ENCODE assay signal across 11 cellular contexts in genomic region chr20:2914160-2914559, GRCh38. TPM values are rescaled to one million over a fixed set of nuclear protein-coding genes. Genes with fewer than 3 reads are reported as not detected.
DNase-seq lines count a peak whose midpoint lies in the region; ATAC-seq and TF ChIP-seq lines count a peak whose summit lies in the region.
"Had no signal": no experiment of that assay in that cellular context is flagged by ENCODE, and none has a peak within 500 bp of the region (broad histone marks: within the 10 kb centered on the region; RNA-seq: fewer than 3 reads in every experiment).

No MANE protein-coding gene starts in this region.

- peaks cover 16% of the 10 kb centered on the region for H3K4me1 Mint-ChIP-seq in T-helper 17 cell

- TF ChIP-seq CTCF in DND-41 (IDR thresholded peaks at IDR 0.05; ENCODE audit: borderline replicate concordance, extremely low read depth, low read length, poor library complexity, severe bottlenecking) = peak; percentile 45
- TF ChIP-seq CTCF in KMS-11 (conservative IDR thresholded peaks at IDR 0.05; ENCODE audit: low read depth, low read length) = 0 out of 2 replicates have a peak, but pooled peaks have one; percentile 17
- peak in 1 of 6 experiments; percentile 18 for TF ChIP-seq CTCF in thyroid gland (IDR thresholded peaks at IDR 0.05)

- H3K27ac Mint-ChIP-seq in T-helper 17 cell = peak overlapping the region; percentile 29
- H3K27ac Mint-ChIP-seq: activated T-helper 1 cell treated with anti-CD3 and anti-CD28 coated beads, Interleukin-12 subunit alpha, Interleukin-12 subunit beta, Interleukin-2, Interleukin-4 antibody, amounts not matched to agents 30 ng/mL and 10 ng/mL and 1 ng/mL, durations not matched to agents 14 hours and 24 hours and 36 hours had no signal

- H3K27ac ChIP-seq in DND-41 (ENCODE audit: low read length) (no peak overlapping the region), KMS-11 (no peak overlapping the region), thyroid gland (no peak overlapping the region)
- H3K27ac ChIP-seq: epithelial cell of prostate had no signal

- ATAC-seq in DND-41 (ENCODE audit: insufficient read depth, low read depth) = peak; percentile 44; the same call in 1 of the 3 replicates
- no peak for ATAC-seq in T-helper 17 cell
- peak; percentile 79 for ATAC-seq in left lobe of liver
- no peak for ATAC-seq in HG03469 (IDR thresholded peaks at IDR 0.05; ENCODE audit: unreplicated experiment)
- no peak for ATAC-seq in GM18858 (IDR thresholded peaks at IDR 0.05; ENCODE audit: unreplicated experiment)

- H3K79me2 ChIP-seq in DND-41 (ENCODE audit: insufficient read depth, low read length) (peaks cover 35% of the 10 kb centered on the region), KMS-11 (ENCODE audit: insufficient read depth, low read depth) (no peaks in the 10 kb centered on the region)

- intact Hi-C loops in thyroid gland (cut with DNase I) = no loop called here

- H3K4me3 Mint-ChIP-seq in T-helper 17 cell = no peak overlapping the region
- H3K4me3 Mint-ChIP-seq: activated T-helper 1 cell treated with anti-CD3 and anti-CD28 coated beads, Interleukin-12 subunit alpha, Interleukin-12 subunit beta, Interleukin-2, Interleukin-4 antibody, amounts not matched to agents 30 ng/mL and 10 ng/mL and 1 ng/mL, durations not matched to agents 14 hours and 24 hours and 36 hours; naive B cell had no signal

- H3K27me3 ChIP-seq in DND-41 (ENCODE audit: insufficient read depth, low read length, poor library complexity) (no peaks in the 10 kb centered on the region), KMS-11 (ENCODE audit: insufficient read depth, low read depth) (no peaks in the 10 kb centered on the region), thyroid gland (no peaks in the 10 kb centered on the region)

- H3K9ac ChIP-seq in DND-41 (ENCODE audit: low read depth, low read length) (no peak overlapping the region), KMS-11 (no peak overlapping the region)

- DNase-seq in DND-41 = no peak
- no peak for DNase-seq in T-helper 17 cell
- DNase-seq in left lobe of liver (ENCODE audit: low spot score) = no peak
- no peak for DNase-seq in SIG-M5 (lab: John Stamatoyannopoulos, UW)
- no peak for DNase-seq in thyroid gland
- DNase-seq: naive B cell had no signal

- no peaks in the 10 kb centered on the region for H3K27me3 Mint-ChIP-seq in T-helper 17 cell
- H3K27me3 Mint-ChIP-seq: naive B cell had no signal

- H4K20me1 ChIP-seq in DND-41 (ENCODE audit: insufficient read depth, low read length) (peaks cover 16% of the 10 kb centered on the region; the same call in 1 of the 2 replicates), KMS-11 (ENCODE audit: insufficient read depth) (no peaks in the 10 kb centered on the region)

- H3K4me2 ChIP-seq in DND-41 (ENCODE audit: insufficient read depth, low read length) = no peak overlapping the region
- no peak overlapping the region for H3K4me2 ChIP-seq in KMS-11

- H3K36me3 ChIP-seq in DND-41 (ENCODE audit: insufficient read depth, low read length) (no peaks in the 10 kb centered on the region), KMS-11 (ENCODE audit: insufficient read depth) (no peaks in the 10 kb centered on the region), thyroid gland (no peaks in the 10 kb centered on the region)

- no peaks in the 10 kb centered on the region for H3K36me3 Mint-ChIP-seq in T-helper 17 cell (ENCODE audit: low read depth)
- H3K36me3 Mint-ChIP-seq: naive B cell had no signal

- H2AFZ ChIP-seq in DND-41 (ENCODE audit: low read depth, low read length) = no peak overlapping the region
- H2AFZ ChIP-seq in KMS-11 (ENCODE audit: low read depth) = no peak overlapping the region

- H3K9me3 ChIP-seq in DND-41 (ENCODE audit: insufficient read depth, low read length, severe bottlenecking) = no peaks in the 10 kb centered on the region
- H3K9me3 ChIP-seq in T-helper 17 cell (ENCODE audit: control insufficient read depth, low read length, poor library complexity, severe bottlenecking) = no peaks in the 10 kb centered on the region
- H3K9me3 ChIP-seq in thyroid gland = no peaks in the 10 kb centered on the region

- no peaks in the 10 kb centered on the region for H3K4me1 ChIP-seq in DND-41 (ENCODE audit: insufficient read depth, low read length)
- no peaks in the 10 kb centered on the region for H3K4me1 ChIP-seq in KMS-11 (ENCODE audit: low read depth, poor library complexity, severe bottlenecking)
- H3K4me1 ChIP-seq in thyroid gland = no peaks in the 10 kb centered on the region

- H3K4me3 ChIP-seq in DND-41 (ENCODE audit: low read depth in 1 of 2, low read length in 2 of 2) (no peak overlapping the region), KMS-11 (IDR thresholded peaks at IDR 0.05; ENCODE audit: insufficient read depth, low read depth, low read length) (no peak overlapping the region), thyroid gland (replicated peaks in 1 of 3) (no peak overlapping the region)

- TF ChIP-seq POLR2A in thyroid gland (IDR thresholded peaks at IDR 0.05) = no peak

RNA-seq across cellular contexts. Expression of gene PTPRA, which starts 40.9 kb away (rescaled TPM):
- 10 to 100 TPM; 72.1 to 76.5 TPM for total RNA-seq in T-helper 17 cell
- total RNA-seq in left lobe of liver = 15.3 TPM
- 100 to 1,000 TPM in 2 of 4 donors, 10 to 100 TPM in 2; 73.4 to 110 (median 93.1) TPM for total RNA-seq in thyroid gland

Comparison
In these comparisons a context has a peak if more than half of its experiments do, and no peak if none do; other contexts are left out.
1. ATAC-seq: peak in DND-41 (single experiment) and left lobe of liver (single experiment); none in T-helper 17 cell (single experiment), HG03469 (single experiment) and GM18858 (single experiment).